Comparison of ENCODE assay signal across 1 cellular context in the genomic region with DNA sequence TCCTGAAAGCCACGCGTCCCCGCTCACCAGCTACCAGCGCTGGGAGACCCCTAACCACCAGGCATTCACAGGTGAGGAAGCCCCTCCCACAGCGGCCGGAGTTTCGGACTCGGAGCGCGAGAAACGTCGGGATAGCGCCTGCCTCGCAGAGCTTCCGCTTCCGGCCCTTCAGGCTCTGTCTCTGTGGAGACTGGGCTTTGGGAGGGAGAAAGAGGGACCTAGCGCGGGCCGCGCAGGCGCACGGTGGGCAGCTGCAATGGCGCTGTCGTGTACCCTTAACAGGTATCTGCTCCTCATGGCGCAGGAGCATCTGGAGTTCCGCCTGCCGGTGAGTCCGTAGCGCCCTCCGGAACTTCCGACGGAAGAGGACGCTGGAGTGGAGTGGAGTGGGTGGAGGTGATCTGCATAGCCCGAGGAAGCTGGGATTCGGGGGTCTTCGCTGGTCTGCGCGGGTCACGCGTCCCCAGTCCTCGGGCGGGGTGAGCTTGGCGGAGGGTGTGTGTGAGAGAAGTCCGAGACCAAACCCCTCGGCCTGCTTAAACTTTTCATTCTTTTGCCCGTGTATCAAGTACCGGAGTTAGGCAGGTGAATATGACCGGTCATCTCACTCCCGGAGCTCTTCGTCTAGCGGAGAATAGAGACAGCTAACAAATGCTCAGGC.
TF ChIP-seq lines count a peak whose summit lies in the region.

A gene (plus strand): TSS at position 246 of the 661 bp plus-strand sequence. CDS start 11 bp downstream, at position 257.

TF ChIP-seq in HEK293, 187 proteins besides CTCF, POLR2A, EP300 and RAD21 (continued from another document):
- TF ChIP-seq, protein P1, sequence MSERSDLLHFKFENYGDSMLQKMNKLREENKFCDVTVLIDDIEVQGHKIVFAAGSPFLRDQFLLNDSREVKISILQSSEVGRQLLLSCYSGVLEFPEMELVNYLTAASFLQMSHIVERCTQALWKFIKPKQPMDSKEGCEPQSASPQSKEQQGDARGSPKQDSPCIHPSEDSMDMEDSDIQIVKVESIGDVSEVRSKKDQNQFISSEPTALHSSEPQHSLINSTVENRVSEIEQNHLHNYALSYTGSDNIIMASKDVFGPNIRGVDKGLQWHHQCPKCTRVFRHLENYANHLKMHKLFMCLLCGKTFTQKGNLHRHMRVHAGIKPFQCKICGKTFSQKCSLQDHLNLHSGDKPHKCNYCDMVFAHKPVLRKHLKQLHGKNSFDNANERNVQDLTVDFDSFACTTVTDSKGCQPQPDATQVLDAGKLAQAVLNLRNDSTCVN (tag by site-specific recombination; optimal IDR thresholded peaks at IDR 0.05) = peak; percentile 68
- TF ChIP-seq ZNF23 (tag by site-specific recombination; IDR thresholded peaks at IDR 0.05; ENCODE audit: borderline replicate concordance) (no peak), ZNF621 (tag by site-specific recombination; IDR thresholded peaks at IDR 0.05) (no peak), ZNF121 (tag by site-specific recombination; IDR thresholded peaks at IDR 0.05) (no peak), SP3 (tag by site-specific recombination; IDR thresholded peaks at IDR 0.05) (no peak; the same call in 1 of the 2 replicates), ZNF571 (tag by site-specific recombination; IDR thresholded peaks at IDR 0.05) (no peak)
- TF ChIP-seq, protein P2, sequence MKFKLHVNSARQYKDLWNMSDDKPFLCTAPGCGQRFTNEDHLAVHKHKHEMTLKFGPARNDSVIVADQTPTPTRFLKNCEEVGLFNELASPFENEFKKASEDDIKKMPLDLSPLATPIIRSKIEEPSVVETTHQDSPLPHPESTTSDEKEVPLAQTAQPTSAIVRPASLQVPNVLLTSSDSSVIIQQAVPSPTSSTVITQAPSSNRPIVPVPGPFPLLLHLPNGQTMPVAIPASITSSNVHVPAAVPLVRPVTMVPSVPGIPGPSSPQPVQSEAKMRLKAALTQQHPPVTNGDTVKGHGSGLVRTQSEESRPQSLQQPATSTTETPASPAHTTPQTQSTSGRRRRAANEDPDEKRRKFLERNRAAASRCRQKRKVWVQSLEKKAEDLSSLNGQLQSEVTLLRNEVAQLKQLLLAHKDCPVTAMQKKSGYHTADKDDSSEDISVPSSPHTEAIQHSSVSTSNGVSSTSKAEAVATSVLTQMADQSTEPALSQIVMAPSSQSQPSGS (tag by site-specific recombination; IDR thresholded peaks at IDR 0.05; ENCODE audit: low read depth) = no peak
TF ChIP-seq in HEK293: peak in this region for 44.
